ENCODE assay signal across 18 cellular contexts in genomic region chr11:96105197-96105895, GRCh38.
A peak's percentile ranks its signal among the peaks of the same experiment; 100 is the strongest.
DNase-seq lines count a peak whose midpoint lies in the region; ATAC-seq and TF ChIP-seq lines count a peak whose summit lies in the region.
"Had no signal": no experiment of that assay in that cellular context is flagged by ENCODE, and none has a peak within 500 bp of the region (broad histone marks: within the 10 kb centered on the region; RNA-seq: fewer than 3 reads in every experiment).

No MANE protein-coding gene starts in this region.

- no peaks in the 10 kb centered on the region for H3K27me3 ChIP-seq in CD8-positive, alpha-beta T cell (ENCODE audit: insufficient read depth, low read length)
- H3K27me3 ChIP-seq in mammary epithelial cell (ENCODE audit: insufficient read depth, low read length) (no peaks in the 10 kb centered on the region), tibial nerve (no peaks in the 10 kb centered on the region), gastroesophageal sphincter (no peaks in the 10 kb centered on the region)
- no peaks in the 10 kb centered on the region for H3K27me3 ChIP-seq in naive thymus-derived CD4-positive, alpha-beta T cell (ENCODE audit: control insufficient read depth in 2 of 2, insufficient read depth in 2 of 2, low read length in 2 of 2)
- H3K27me3 ChIP-seq: stomach had no signal

- in situ Hi-C loops in mammary epithelial cell (cut with MboI; ENCODE audit: low sequenced_read_pairs in 2 of 2) = no loop called here

- peaks cover 49% of the 10 kb centered on the region for H3K4me1 Mint-ChIP-seq in CD8-positive, alpha-beta T cell (ENCODE audit: low read depth)
- H3K4me1 Mint-ChIP-seq in naive thymus-derived CD4-positive, alpha-beta T cell = peaks cover 8 to 71% (median 51%) of the 10 kb centered on the region in 7 donors

- no peaks in the 10 kb centered on the region for H3K9me3 ChIP-seq in CD8-positive, alpha-beta T cell (ENCODE audit: low read length)
- H3K9me3 ChIP-seq in mammary epithelial cell (replicated peaks; ENCODE audit: insufficient read depth, low read length) = no peaks in the 10 kb centered on the region
- H3K9me3 ChIP-seq in naive thymus-derived CD4-positive, alpha-beta T cell (ENCODE audit: control insufficient read depth in 2 of 3, low read length in 3 of 3) = no peaks in the 10 kb centered on the region
- no peaks in the 10 kb centered on the region for H3K9me3 ChIP-seq in tibial nerve
- H3K9me3 ChIP-seq in gastroesophageal sphincter = no peaks in the 10 kb centered on the region
- H3K9me3 ChIP-seq: prostate gland, stomach had no signal

- H3K4me3 Mint-ChIP-seq in CD8-positive, alpha-beta T cell = peak overlapping the region; percentile 38
- peak overlapping the region in 7 of 10 donors; percentile 3 to 58 (median 39) for H3K4me3 Mint-ChIP-seq in naive thymus-derived CD4-positive, alpha-beta T cell
- H3K4me3 Mint-ChIP-seq: IgD-negative memory B cell had no signal

- peak; percentile 91 for ATAC-seq in CD8-positive, alpha-beta T cell
- peak; percentile 97 for ATAC-seq in naive thymus-derived CD4-positive, alpha-beta T cell
- ATAC-seq in GM18519 (IDR thresholded peaks at IDR 0.05; ENCODE audit: low FRiP score, unreplicated experiment) = no peak
- ATAC-seq in gastroesophageal sphincter = no peak

- H3K36me3 ChIP-seq in CD8-positive, alpha-beta T cell (ENCODE audit: insufficient read depth, low read length) = no peaks in the 10 kb centered on the region
- H3K36me3 ChIP-seq in mammary epithelial cell (ENCODE audit: insufficient read depth, low read length) (no peaks in the 10 kb centered on the region), tibial nerve (no peaks in the 10 kb centered on the region), gastroesophageal sphincter (no peaks in the 10 kb centered on the region)
- H3K36me3 ChIP-seq in naive thymus-derived CD4-positive, alpha-beta T cell (ENCODE audit: control insufficient read depth in 2 of 3, insufficient read depth in 3 of 3, low read length in 3 of 3) = no peaks in the 10 kb centered on the region
- H3K36me3 ChIP-seq: prostate gland, stomach had no signal

- BruUV-seq in mammary epithelial cell (replicated peaks; lab: Mats Ljungman, UMichigan) = no TSS peak

- TF ChIP-seq CTCF in CD8-positive, alpha-beta T cell (IDR thresholded peaks at IDR 0.05) = no peak
- no peak for TF ChIP-seq CTCF in mammary epithelial cell (conservative IDR thresholded peaks at IDR 0.05 in 1 of 2, IDR thresholded peaks at IDR 0.05 in 1 of 2; ENCODE audit: extremely low read depth in 1 of 2, insufficient read depth in 1 of 2, low read depth in 1 of 2, low read length in 2 of 2)
- no peak for TF ChIP-seq CTCF in tibial nerve (IDR thresholded peaks at IDR 0.05)
- no peak for TF ChIP-seq CTCF in gastroesophageal sphincter (IDR thresholded peaks at IDR 0.05)

- H2AFZ ChIP-seq in mammary epithelial cell (ENCODE audit: low read depth, low read length) = no peak overlapping the region

- no peak overlapping the region for H3K9ac ChIP-seq in mammary epithelial cell (ENCODE audit: insufficient read depth, low read length)

- peak overlapping the region; percentile 93 for H3K27ac Mint-ChIP-seq in CD8-positive, alpha-beta T cell
- H3K27ac Mint-ChIP-seq in naive thymus-derived CD4-positive, alpha-beta T cell = peak overlapping the region; percentile 59 to 98 (median 95)

- no peaks in the 10 kb centered on the region for H3K79me2 ChIP-seq in mammary epithelial cell (ENCODE audit: insufficient read depth, low read length)

- no peaks in the 10 kb centered on the region for H4K20me1 ChIP-seq in mammary epithelial cell (ENCODE audit: insufficient read depth, low read length)

- CTCF ChIA-PET in CD8-positive, alpha-beta T cell (lab: Charles Lee) = interaction anchor here (3.4 kb wide), 1 partner anchor 13 kb away, joined by 11 read pairs; no protein-coding TSS in a partner anchor
- CTCF ChIA-PET in mammary epithelial cell (lab: Charles Lee; ENCODE audit: low non-redundant PET) = no interaction called here
- CTCF ChIA-PET in naive thymus-derived CD4-positive, alpha-beta T cell (lab: Charles Lee) = interaction anchor here (0.6 kb wide), 1 partner anchor 12 kb away, joined by 6 read pairs; no protein-coding TSS in a partner anchor

- H3K4me3 ChIP-seq in CD8-positive, alpha-beta T cell (ENCODE audit: low read depth, low read length) = no peak overlapping the region
- H3K4me3 ChIP-seq in mammary epithelial cell (replicated peaks in 1 of 3; ENCODE audit: insufficient read depth in 1 of 3, low read depth in 2 of 3, low read length in 3 of 3) (no peak overlapping the region), tibial nerve (no peak overlapping the region), gastroesophageal sphincter (no peak overlapping the region)
- no peak overlapping the region for H3K4me3 ChIP-seq in naive thymus-derived CD4-positive, alpha-beta T cell (ENCODE audit: low read length)
- H3K4me3 ChIP-seq: lung, prostate gland, stomach had no signal

- TF ChIP-seq POLR2A in tibial nerve (IDR thresholded peaks at IDR 0.05) (no peak), gastroesophageal sphincter (IDR thresholded peaks at IDR 0.05) (no peak)

- H3K27me3 Mint-ChIP-seq in CD8-positive, alpha-beta T cell (ENCODE audit: low read depth) = no peaks in the 10 kb centered on the region
- H3K27me3 Mint-ChIP-seq in naive thymus-derived CD4-positive, alpha-beta T cell = no peaks in the 10 kb centered on the region
- H3K27me3 Mint-ChIP-seq: IgD-negative memory B cell had no signal

- H3K27ac ChIP-seq in CD8-positive, alpha-beta T cell (ENCODE audit: low read depth, low read length) = peak overlapping the region; percentile 8
- H3K27ac ChIP-seq in mammary epithelial cell (ENCODE audit: insufficient read depth, low read depth, low read length) = no peak overlapping the region
- peak overlapping the region; percentile 66 for H3K27ac ChIP-seq in naive thymus-derived CD4-positive, alpha-beta T cell (ENCODE audit: low read depth, low read length)
- H3K27ac ChIP-seq in tibial nerve = peak overlapping the region in 2 of 4 donors; percentile 37 to 44
- H3K27ac ChIP-seq in gastroesophageal sphincter = no peak overlapping the region
- H3K27ac ChIP-seq: prostate gland, stomach had no signal

- dilution Hi-C loops in mammary epithelial cell (cut with HindIII; ENCODE audit: low sequenced_read_pairs) = no loop called here

- H3K36me3 Mint-ChIP-seq in CD8-positive, alpha-beta T cell = peaks cover 20% of the 10 kb centered on the region
- peaks cover 0 to 37% (median 23%) of the 10 kb centered on the region in 5 donors for H3K36me3 Mint-ChIP-seq in naive thymus-derived CD4-positive, alpha-beta T cell

- peaks cover 25% of the 10 kb centered on the region for H3K4me1 ChIP-seq in CD8-positive, alpha-beta T cell (ENCODE audit: insufficient read depth, low read length)
- H3K4me1 ChIP-seq in mammary epithelial cell (ENCODE audit: insufficient read depth, low read length) = peaks cover 30% of the 10 kb centered on the region
- H3K4me1 ChIP-seq in naive thymus-derived CD4-positive, alpha-beta T cell (ENCODE audit: control insufficient read depth in 2 of 2, insufficient read depth in 2 of 2, low read length in 2 of 2) = peaks cover 7 to 26% of the 10 kb centered on the region in 2 donors
- peaks cover 0 to 43% (median 14%) of the 10 kb centered on the region in 4 donors for H3K4me1 ChIP-seq in tibial nerve
- peaks cover 4 to 29% (median 5%) of the 10 kb centered on the region in 3 donors for H3K4me1 ChIP-seq in gastroesophageal sphincter
- H3K4me1 ChIP-seq: prostate gland had no signal

- H3K4me2 ChIP-seq in mammary epithelial cell (ENCODE audit: insufficient read depth, low read depth, low read length) = peak overlapping the region; percentile 22

- 6% methylated on average over 1 of the region's 1 CpG for WGBS in mammary epithelial cell (ENCODE audit: low coverage, missing lambda C conversion rate)
- WGBS in tibial nerve, 2 donors = 19 to 21% methylated on average over 1 of the region's 1 CpG
- WGBS in gastroesophageal sphincter (ENCODE audit: low coverage in 1 of 2), 2 donors = 20 to 50% methylated on average over 1 of the region's 1 CpG

- no peaks in the 10 kb centered on the region for H3K9me3 Mint-ChIP-seq in CD8-positive, alpha-beta T cell
- peaks cover 0 to 5% (median 0%) of the 10 kb centered on the region in 11 donors for H3K9me3 Mint-ChIP-seq in naive thymus-derived CD4-positive, alpha-beta T cell
- H3K9me3 Mint-ChIP-seq: IgD-negative memory B cell had no signal

- POLR2A ChIA-PET in CD8-positive, alpha-beta T cell (lab: Charles Lee) = interaction anchor here (0.9 to 1.9 kb wide), 4 partner anchors 11 to 233 kb away, joined by 3 to 4 read pairs (median 4); no protein-coding TSS in a partner anchor
- POLR2A ChIA-PET in naive thymus-derived CD4-positive, alpha-beta T cell (lab: Charles Lee) = interaction anchor here (0.6 to 1.7 kb wide), 4 partner anchors 9 to 236 kb away, joined by 3 to 4 read pairs (median 3); no protein-coding TSS in a partner anchor

- TF ChIP-seq EP300 in tibial nerve (IDR thresholded peaks at IDR 0.05) (no peak), gastroesophageal sphincter (IDR thresholded peaks at IDR 0.05) (no peak)

- intact Hi-C loops in CD8-positive, alpha-beta T cell (cut with DNase I, micrococcal nuclease) = loop anchor here in 1 of 2 experiments (5.0 kb wide), 1 partner anchor 93 kb away; no protein-coding TSS in a partner anchor
- intact Hi-C loops in mammary epithelial cell (cut with micrococcal nuclease) = no loop called here
- intact Hi-C loops in naive thymus-derived CD4-positive, alpha-beta T cell (cut with micrococcal nuclease) = loop anchor here in 1 of 2 donors (1.0 kb wide), 1 partner anchor 8 kb away; no protein-coding TSS in a partner anchor

- DNase-seq in CD8-positive, alpha-beta T cell = no peak
- peak; percentile 77 to 83 for DNase-seq in NCI-H526 (lab: John Stamatoyannopoulos, UW)
- DNase-seq in mammary epithelial cell = peak; percentile 33
- peak in 7 of 9 donors; percentile 38 to 84 (median 74) for DNase-seq in naive thymus-derived CD4-positive, alpha-beta T cell
- DNase-seq in tibial nerve (ENCODE audit: low spot score in 2 of 2) = no peak
- DNase-seq in stimulated activated CD4-positive, alpha-beta T cell treated with anti-CD3 and anti-CD28 coated beads, Interleukin-4, amount 100 ng/mL, for 24 hours = no peak
- DNase-seq: activated CD4-positive, alpha-beta T cell treated with anti-CD3 and anti-CD28 coated beads, Interleukin-2, amount 50 U/mL, for 1 hour; amniotic stem cell; GF-D8; NCI-H187; stimulated activated CD4-positive, alpha-beta T cell treated with anti-CD3 and anti-CD28 coated beads, Interleukin-2, amount 100 ng/mL, for 48 hours; stomach; T-helper 1 cell had no signal

Comparison
In these comparisons a context has a peak if more than half of its experiments do, and no peak if none do; other contexts are left out.
1. ATAC-seq: peak in CD8-positive, alpha-beta T cell (single experiment) and naive thymus-derived CD4-positive, alpha-beta T cell (single experiment); none in GM18519 (single experiment) and gastroesophageal sphincter (single experiment).
2. DNase-seq: peak in NCI-H526 (2 of 2), mammary epithelial cell (single experiment) and naive thymus-derived CD4-positive, alpha-beta T cell (7 of 9); none in CD8-positive, alpha-beta T cell (0 of 7), tibial nerve (0 of 2) and stimulated activated CD4-positive, alpha-beta T cell treated with anti-CD3 and anti-CD28 coated beads, Interleukin-4, amount 100 ng/mL, for 24 hours (single experiment).
3. H3K27ac ChIP-seq: peak in CD8-positive, alpha-beta T cell (single experiment) and naive thymus-derived CD4-positive, alpha-beta T cell (single experiment); none in mammary epithelial cell (single experiment) and gastroesophageal sphincter (0 of 4).